In genomic region chr20:40738976-40739375, GRCh38 we compare ENCODE assay signal across 24 cellular contexts. TPM values are rescaled to one million over a fixed set of nuclear protein-coding genes. Genes with fewer than 3 reads are reported as not detected.
"Had no signal": no experiment of that assay in that cellular context is flagged by ENCODE, and none has a peak within 500 bp of the region (broad histone marks: within the 10 kb centered on the region; RNA-seq: fewer than 3 reads in every experiment).

No MANE protein-coding gene starts in this region.

- H3K27ac ChIP-seq: coronary artery, neutrophil, ovary, psoas muscle, right atrium auricular region, upper lobe of left lung, VCaP had no signal

- H3K4me1 Mint-ChIP-seq: activated CD4-positive, alpha-beta memory T cell treated with anti-CD3 and anti-CD28 coated beads, Interleukin-2, amount 10 ng/mL, durations not matched to agents 7 days and 5 days; activated CD4-positive, alpha-beta T cell treated with anti-CD3 and anti-CD28 coated beads, Interleukin-2, amount 10 ng/mL, durations not matched to agents 24 days and 14 days had no signal

- H3K4me3 Mint-ChIP-seq: activated CD4-positive, alpha-beta memory T cell treated with anti-CD3 and anti-CD28 coated beads, Interleukin-2, amount 10 ng/mL, durations not matched to agents 7 days and 5 days; activated CD4-positive, alpha-beta T cell treated with anti-CD3 and anti-CD28 coated beads, Interleukin-2, amount 10 ng/mL, durations not matched to agents 24 days and 14 days; activated naive CD4-positive, alpha-beta T cell treated with anti-CD3 and anti-CD28 coated beads for 36 hours; activated naive CD8-positive, alpha-beta T cell treated with anti-CD3 and anti-CD28 coated beads, Interleukin-2, amount 10 ng/mL, durations not matched to agents 7 days and 5 days; activated T-cell treated with anti-CD3 and anti-CD28 coated beads, Interleukin-2, amount 50 U/mL, for 72 hours; immature natural killer cell; natural killer cell had no signal

- ATAC-seq: activated CD4-positive, CD25-positive, alpha-beta regulatory T cell treated with anti-CD3 and anti-CD28 coated beads, Interleukin-2, amount 50 U/mL, for 24 hours; activated T-cell treated with anti-CD3 and anti-CD28 coated beads, Interleukin-2, amount 50 U/mL, for 72 hours; left ventricle myocardium superior; natural killer cell; psoas muscle had no signal

- H3K36me3 Mint-ChIP-seq: activated naive CD8-positive, alpha-beta T cell treated with anti-CD3 and anti-CD28 coated beads, Interleukin-2, amount 10 ng/mL, durations not matched to agents 7 days and 5 days; immature natural killer cell; natural killer cell had no signal

- H3K36me3 ChIP-seq: neutrophil, ovary, right atrium auricular region, upper lobe of left lung had no signal

- H3K27ac Mint-ChIP-seq: activated CD4-positive, alpha-beta memory T cell treated with anti-CD3 and anti-CD28 coated beads, Interleukin-2, amount 10 ng/mL, durations not matched to agents 7 days and 5 days; activated CD4-positive, alpha-beta T cell treated with anti-CD3 and anti-CD28 coated beads, Interleukin-2, amount 10 ng/mL, durations not matched to agents 24 days and 14 days; activated naive CD4-positive, alpha-beta T cell treated with anti-CD3 and anti-CD28 coated beads for 36 hours; activated naive CD8-positive, alpha-beta T cell treated with anti-CD3 and anti-CD28 coated beads, Interleukin-2, amount 10 ng/mL, durations not matched to agents 7 days and 5 days; activated T-cell treated with anti-CD3 and anti-CD28 coated beads, Interleukin-2, amount 50 U/mL, for 72 hours; immature natural killer cell; natural killer cell had no signal

- H3K4me1 ChIP-seq: psoas muscle, right atrium auricular region, upper lobe of left lung had no signal

- H3K9me3 Mint-ChIP-seq: activated CD4-positive, alpha-beta memory T cell treated with anti-CD3 and anti-CD28 coated beads, Interleukin-2, amount 10 ng/mL, durations not matched to agents 7 days and 5 days; activated CD4-positive, alpha-beta T cell treated with anti-CD3 and anti-CD28 coated beads, Interleukin-2, amount 10 ng/mL, durations not matched to agents 24 days and 14 days; activated naive CD4-positive, alpha-beta T cell treated with anti-CD3 and anti-CD28 coated beads for 36 hours; activated naive CD8-positive, alpha-beta T cell treated with anti-CD3 and anti-CD28 coated beads, Interleukin-2, amount 10 ng/mL, durations not matched to agents 7 days and 5 days; natural killer cell had no signal

- H3K4me3 ChIP-seq: coronary artery, ovary, psoas muscle, right atrium auricular region, upper lobe of left lung had no signal

- DNase-seq: activated CD4-positive, alpha-beta memory T cell treated with anti-CD3 and anti-CD28 coated beads, Interleukin-2, amount 10 ng/mL, durations not matched to agents 7 days and 5 days; activated CD4-positive, alpha-beta T cell treated with anti-CD3 and anti-CD28 coated beads, Interleukin-2, amount 10 ng/mL, durations not matched to agents 24 days and 14 days; activated effector memory CD4-positive, alpha-beta T cell treated with Interleukin-2 at 50 U/mL for 16 hours; activated naive CD4-positive, alpha-beta T cell treated with anti-CD3 and anti-CD28 coated beads for 36 hours; activated naive CD8-positive, alpha-beta T cell treated with anti-CD3 and anti-CD28 coated beads, Interleukin-2, amount 10 ng/mL, durations not matched to agents 7 days and 5 days; activated T-cell treated with anti-CD3 and anti-CD28 coated beads, Interleukin-2, amount 50 U/mL, for 72 hours; amygdala; foreskin fibroblast; immature natural killer cell; left ventricle myocardium superior; mammary epithelial cell; midbrain; natural killer cell; ovary; psoas muscle; stimulated activated CD4-positive, alpha-beta T cell treated with anti-CD3 and anti-CD28 coated beads, Interleukin-4, amount 100 ng/mL, for 24 hours; stimulated activated naive CD4-positive, alpha-beta T cell treated with Interleukin-2 at 50 U/mL for 16 hours; upper lobe of left lung had no signal

- H3K27me3 ChIP-seq: ovary, right atrium auricular region, upper lobe of left lung had no signal

- FAIRE-seq: endometrium had no signal

- H3K9me3 ChIP-seq: neutrophil, ovary, psoas muscle, right atrium auricular region, upper lobe of left lung had no signal

RNA-seq across cellular contexts. Expression of gene MAFB, which starts 49.9 kb away (rescaled TPM):
- total RNA-seq: activated naive CD4-positive, alpha-beta T cell treated with anti-CD3 and anti-CD28 coated beads for 36 hours had no signal
